1 cellular context compared by ENCODE assay signal in the genomic region with DNA sequence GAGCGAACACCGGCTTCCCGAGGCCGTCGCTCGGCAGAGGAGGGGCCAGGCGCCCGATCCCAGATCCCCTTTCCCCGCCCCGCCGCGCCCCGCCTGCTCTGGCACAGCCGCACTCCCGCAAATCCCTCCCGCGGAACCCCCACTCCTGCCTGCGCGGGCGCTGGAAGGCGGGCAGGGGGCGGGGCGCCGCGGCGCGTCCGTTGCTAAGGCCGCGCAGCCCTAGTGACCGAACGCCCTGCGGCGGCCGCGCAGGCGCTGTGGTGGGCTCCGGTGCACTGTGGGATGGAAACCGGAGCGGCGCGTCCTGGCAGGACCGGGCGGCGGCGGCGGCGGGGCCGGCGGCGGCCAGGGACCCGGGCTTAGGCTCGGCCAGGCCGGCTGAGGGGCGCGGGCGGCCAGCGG.
A peak's percentile ranks its signal among the peaks of the same experiment; 100 is the strongest.
TF ChIP-seq lines count a peak whose summit lies in the region.

A gene with protein sequence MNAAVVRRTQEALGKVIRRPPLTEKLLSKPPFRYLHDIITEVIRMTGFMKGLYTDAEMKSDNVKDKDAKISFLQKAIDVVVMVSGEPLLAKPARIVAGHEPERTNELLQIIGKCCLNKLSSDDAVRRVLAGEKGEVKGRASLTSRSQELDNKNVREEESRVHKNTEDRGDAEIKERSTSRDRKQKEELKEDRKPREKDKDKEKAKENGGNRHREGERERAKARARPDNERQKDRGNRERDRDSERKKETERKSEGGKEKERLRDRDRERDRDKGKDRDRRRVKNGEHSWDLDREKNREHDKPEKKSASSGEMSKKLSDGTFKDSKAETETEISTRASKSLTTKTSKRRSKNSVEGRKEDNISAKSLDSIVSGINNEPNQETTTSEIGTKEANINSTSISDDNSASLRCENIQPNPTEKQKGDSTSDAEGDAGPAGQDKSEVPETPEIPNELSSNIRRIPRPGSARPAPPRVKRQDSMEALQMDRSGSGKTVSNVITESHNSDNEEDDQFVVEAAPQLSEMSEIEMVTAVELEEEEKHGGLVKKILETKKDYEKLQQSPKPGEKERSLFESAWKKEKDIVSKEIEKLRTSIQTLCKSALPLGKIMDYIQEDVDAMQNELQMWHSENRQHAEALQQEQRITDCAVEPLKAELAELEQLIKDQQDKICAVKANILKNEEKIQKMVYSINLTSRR (plus strand): TSS at position 273 of the 402 bp plus-strand sequence. CDS start 145 bp downstream, outside the sequence.

TF ChIP-seq in HepG2, 621 proteins besides CTCF, POLR2A, EP300 and RAD21 (continued from another document and continues in another):
- TF ChIP-seq, protein P1, sequence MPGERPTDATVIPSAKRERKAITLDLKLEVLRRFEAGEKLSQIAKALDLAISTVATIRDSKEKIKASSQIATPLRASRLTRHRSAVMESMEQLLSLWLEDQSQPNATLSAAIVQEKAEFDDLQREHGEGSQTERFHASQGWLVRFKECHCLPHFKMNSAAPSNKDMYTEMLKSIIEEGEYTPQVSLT (CRISPR knock-in tag; IDR thresholded peaks at IDR 0.05; ENCODE audit: borderline replicate concordance, low read depth): no peak
- TF ChIP-seq ZBTB38 (CRISPR knock-in tag; IDR thresholded peaks at IDR 0.05) (peak; percentile 36; the same call in 1 of the 2 replicates), ZNF180 (CRISPR knock-in tag; IDR thresholded peaks at IDR 0.05; ENCODE audit: borderline replicate concordance, low read depth) (no peak), NCOR1 (IDR thresholded peaks at IDR 0.05; ENCODE audit: borderline replicate concordance, low read length) (no peak), ZNF33B (CRISPR knock-in tag; IDR thresholded peaks at IDR 0.05) (no peak), ZNF619 (CRISPR knock-in tag; IDR thresholded peaks at IDR 0.05) (peak; percentile 64; the same call in 1 of the 2 replicates), GABPA (IDR thresholded peaks at IDR 0.05; ENCODE audit: low read depth, low read length) (no peak), GABPA (CRISPR knock-in tag; IDR thresholded peaks at IDR 0.05; ENCODE audit: low read depth) (no peak), ZNF562 (CRISPR knock-in tag; IDR thresholded peaks at IDR 0.05; ENCODE audit: borderline replicate concordance) (no peak), ZNF331 (CRISPR knock-in tag; IDR thresholded peaks at IDR 0.05) (peak; percentile 81), ZNF484 (CRISPR knock-in tag; IDR thresholded peaks at IDR 0.05; ENCODE audit: borderline replicate concordance, low read depth) (no peak), KLF6 (CRISPR knock-in tag; IDR thresholded peaks at IDR 0.05) (no peak), ZNF678 (CRISPR knock-in tag; IDR thresholded peaks at IDR 0.05) (no peak), ZNF781 (CRISPR knock-in tag; IDR thresholded peaks at IDR 0.05; ENCODE audit: borderline replicate concordance, not compliant biosample characterization) (no peak), ZNF883 (CRISPR knock-in tag; IDR thresholded peaks at IDR 0.05; ENCODE audit: not compliant biosample characterization) (no peak), KMT2B (CRISPR knock-in tag; IDR thresholded peaks at IDR 0.05) (no peak), KMT2A (CRISPR knock-in tag; IDR thresholded peaks at IDR 0.05) (no peak; the same call in 1 of the 2 replicates), ZNF761 (CRISPR knock-in tag; conservative IDR thresholded peaks at IDR 0.05) (no peak)
- TF ChIP-seq, protein P2, sequence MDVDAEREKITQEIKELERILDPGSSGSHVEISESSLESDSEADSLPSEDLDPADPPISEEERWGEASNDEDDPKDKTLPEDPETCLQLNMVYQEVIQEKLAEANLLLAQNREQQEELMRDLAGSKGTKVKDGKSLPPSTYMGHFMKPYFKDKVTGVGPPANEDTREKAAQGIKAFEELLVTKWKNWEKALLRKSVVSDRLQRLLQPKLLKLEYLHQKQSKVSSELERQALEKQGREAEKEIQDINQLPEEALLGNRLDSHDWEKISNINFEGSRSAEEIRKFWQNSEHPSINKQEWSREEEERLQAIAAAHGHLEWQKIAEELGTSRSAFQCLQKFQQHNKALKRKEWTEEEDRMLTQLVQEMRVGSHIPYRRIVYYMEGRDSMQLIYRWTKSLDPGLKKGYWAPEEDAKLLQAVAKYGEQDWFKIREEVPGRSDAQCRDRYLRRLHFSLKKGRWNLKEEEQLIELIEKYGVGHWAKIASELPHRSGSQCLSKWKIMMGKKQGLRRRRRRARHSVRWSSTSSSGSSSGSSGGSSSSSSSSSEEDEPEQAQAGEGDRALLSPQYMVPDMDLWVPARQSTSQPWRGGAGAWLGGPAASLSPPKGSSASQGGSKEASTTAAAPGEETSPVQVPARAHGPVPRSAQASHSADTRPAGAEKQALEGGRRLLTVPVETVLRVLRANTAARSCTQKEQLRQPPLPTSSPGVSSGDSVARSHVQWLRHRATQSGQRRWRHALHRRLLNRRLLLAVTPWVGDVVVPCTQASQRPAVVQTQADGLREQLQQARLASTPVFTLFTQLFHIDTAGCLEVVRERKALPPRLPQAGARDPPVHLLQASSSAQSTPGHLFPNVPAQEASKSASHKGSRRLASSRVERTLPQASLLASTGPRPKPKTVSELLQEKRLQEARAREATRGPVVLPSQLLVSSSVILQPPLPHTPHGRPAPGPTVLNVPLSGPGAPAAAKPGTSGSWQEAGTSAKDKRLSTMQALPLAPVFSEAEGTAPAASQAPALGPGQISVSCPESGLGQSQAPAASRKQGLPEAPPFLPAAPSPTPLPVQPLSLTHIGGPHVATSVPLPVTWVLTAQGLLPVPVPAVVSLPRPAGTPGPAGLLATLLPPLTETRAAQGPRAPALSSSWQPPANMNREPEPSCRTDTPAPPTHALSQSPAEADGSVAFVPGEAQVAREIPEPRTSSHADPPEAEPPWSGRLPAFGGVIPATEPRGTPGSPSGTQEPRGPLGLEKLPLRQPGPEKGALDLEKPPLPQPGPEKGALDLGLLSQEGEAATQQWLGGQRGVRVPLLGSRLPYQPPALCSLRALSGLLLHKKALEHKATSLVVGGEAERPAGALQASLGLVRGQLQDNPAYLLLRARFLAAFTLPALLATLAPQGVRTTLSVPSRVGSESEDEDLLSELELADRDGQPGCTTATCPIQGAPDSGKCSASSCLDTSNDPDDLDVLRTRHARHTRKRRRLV (CRISPR knock-in tag; IDR thresholded peaks at IDR 0.05): no peak
- TF ChIP-seq, protein P3, sequence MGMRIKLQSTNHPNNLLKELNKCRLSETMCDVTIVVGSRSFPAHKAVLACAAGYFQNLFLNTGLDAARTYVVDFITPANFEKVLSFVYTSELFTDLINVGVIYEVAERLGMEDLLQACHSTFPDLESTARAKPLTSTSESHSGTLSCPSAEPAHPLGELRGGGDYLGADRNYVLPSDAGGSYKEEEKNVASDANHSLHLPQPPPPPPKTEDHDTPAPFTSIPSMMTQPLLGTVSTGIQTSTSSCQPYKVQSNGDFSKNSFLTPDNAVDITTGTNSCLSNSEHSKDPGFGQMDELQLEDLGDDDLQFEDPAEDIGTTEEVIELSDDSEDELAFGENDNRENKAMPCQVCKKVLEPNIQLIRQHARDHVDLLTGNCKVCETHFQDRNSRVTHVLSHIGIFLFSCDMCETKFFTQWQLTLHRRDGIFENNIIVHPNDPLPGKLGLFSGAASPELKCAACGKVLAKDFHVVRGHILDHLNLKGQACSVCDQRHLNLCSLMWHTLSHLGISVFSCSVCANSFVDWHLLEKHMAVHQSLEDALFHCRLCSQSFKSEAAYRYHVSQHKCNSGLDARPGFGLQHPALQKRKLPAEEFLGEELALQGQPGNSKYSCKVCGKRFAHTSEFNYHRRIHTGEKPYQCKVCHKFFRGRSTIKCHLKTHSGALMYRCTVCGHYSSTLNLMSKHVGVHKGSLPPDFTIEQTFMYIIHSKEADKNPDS (CRISPR knock-in tag; IDR thresholded peaks at IDR 0.05): no peak
- TF ChIP-seq, protein P4, sequence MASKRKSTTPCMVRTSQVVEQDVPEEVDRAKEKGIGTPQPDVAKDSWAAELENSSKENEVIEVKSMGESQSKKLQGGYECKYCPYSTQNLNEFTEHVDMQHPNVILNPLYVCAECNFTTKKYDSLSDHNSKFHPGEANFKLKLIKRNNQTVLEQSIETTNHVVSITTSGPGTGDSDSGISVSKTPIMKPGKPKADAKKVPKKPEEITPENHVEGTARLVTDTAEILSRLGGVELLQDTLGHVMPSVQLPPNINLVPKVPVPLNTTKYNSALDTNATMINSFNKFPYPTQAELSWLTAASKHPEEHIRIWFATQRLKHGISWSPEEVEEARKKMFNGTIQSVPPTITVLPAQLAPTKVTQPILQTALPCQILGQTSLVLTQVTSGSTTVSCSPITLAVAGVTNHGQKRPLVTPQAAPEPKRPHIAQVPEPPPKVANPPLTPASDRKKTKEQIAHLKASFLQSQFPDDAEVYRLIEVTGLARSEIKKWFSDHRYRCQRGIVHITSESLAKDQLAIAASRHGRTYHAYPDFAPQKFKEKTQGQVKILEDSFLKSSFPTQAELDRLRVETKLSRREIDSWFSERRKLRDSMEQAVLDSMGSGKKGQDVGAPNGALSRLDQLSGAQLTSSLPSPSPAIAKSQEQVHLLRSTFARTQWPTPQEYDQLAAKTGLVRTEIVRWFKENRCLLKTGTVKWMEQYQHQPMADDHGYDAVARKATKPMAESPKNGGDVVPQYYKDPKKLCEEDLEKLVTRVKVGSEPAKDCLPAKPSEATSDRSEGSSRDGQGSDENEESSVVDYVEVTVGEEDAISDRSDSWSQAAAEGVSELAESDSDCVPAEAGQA (IDR thresholded peaks at IDR 0.05; ENCODE audit: low read depth): no peak
- TF ChIP-seq, protein P4 (CRISPR knock-in tag; IDR thresholded peaks at IDR 0.05; ENCODE audit: borderline replicate concordance): no peak
- TF ChIP-seq, protein P5, sequence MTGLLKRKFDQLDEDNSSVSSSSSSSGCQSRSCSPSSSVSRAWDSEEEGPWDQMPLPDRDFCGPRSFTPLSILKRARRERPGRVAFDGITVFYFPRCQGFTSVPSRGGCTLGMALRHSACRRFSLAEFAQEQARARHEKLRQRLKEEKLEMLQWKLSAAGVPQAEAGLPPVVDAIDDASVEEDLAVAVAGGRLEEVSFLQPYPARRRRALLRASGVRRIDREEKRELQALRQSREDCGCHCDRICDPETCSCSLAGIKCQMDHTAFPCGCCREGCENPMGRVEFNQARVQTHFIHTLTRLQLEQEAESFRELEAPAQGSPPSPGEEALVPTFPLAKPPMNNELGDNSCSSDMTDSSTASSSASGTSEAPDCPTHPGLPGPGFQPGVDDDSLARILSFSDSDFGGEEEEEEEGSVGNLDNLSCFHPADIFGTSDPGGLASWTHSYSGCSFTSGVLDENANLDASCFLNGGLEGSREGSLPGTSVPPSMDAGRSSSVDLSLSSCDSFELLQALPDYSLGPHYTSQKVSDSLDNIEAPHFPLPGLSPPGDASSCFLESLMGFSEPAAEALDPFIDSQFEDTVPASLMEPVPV (CRISPR knock-in tag; IDR thresholded peaks at IDR 0.05): 0 out of 2 replicates have a peak, but pooled peaks have one; percentile 23
- TF ChIP-seq, protein P6, sequence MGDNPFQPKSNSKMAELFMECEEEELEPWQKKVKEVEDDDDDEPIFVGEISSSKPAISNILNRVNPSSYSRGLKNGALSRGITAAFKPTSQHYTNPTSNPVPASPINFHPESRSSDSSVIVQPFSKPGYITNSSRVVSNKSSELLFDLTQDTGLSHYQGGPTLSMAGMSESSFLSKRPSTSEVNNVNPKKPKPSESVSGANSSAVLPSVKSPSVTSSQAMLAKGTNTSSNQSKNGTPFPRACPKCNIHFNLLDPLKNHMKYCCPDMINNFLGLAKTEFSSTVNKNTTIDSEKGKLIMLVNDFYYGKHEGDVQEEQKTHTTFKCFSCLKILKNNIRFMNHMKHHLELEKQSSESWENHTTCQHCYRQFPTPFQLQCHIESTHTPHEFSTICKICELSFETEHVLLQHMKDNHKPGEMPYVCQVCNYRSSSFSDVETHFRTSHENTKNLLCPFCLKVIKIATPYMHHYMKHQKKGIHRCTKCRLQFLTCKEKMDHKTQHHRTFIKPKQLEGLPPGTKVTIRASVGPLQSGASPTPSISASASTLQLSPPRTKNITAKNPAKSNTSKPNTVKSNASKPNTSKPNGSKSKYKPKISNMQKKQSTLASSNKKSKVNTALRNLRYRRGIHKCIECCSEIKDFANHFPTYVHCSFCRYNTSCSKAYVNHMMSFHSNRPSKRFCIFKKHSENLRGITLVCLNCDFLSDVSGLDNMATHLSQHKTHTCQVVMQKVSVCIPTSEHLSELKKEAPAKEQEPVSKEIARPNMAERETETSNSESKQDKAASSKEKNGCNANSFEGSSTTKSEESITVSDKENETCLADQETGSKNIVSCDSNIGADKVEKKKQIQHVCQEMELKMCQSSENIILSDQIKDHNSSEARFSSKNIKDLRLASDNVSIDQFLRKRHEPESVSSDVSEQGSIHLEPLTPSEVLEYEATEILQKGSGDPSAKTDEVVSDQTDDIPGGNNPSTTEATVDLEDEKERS (CRISPR knock-in tag; IDR thresholded peaks at IDR 0.05): no peak
- TF ChIP-seq, protein P7, sequence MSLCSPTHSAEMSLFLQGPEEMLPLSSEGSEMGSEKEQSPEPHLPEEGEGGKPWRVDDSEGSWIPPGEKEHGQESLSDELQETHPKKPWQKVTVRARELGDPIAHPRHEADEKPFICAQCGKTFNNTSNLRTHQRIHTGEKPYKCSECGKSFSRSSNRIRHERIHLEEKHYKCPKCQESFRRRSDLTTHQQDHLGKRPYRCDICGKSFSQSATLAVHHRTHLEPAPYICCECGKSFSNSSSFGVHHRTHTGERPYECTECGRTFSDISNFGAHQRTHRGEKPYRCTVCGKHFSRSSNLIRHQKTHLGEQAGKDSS (CRISPR knock-in tag; IDR thresholded peaks at IDR 0.05; ENCODE audit: borderline replicate concordance, low read depth): no peak; the same call in 1 of the 2 replicates
- TF ChIP-seq, protein P8, sequence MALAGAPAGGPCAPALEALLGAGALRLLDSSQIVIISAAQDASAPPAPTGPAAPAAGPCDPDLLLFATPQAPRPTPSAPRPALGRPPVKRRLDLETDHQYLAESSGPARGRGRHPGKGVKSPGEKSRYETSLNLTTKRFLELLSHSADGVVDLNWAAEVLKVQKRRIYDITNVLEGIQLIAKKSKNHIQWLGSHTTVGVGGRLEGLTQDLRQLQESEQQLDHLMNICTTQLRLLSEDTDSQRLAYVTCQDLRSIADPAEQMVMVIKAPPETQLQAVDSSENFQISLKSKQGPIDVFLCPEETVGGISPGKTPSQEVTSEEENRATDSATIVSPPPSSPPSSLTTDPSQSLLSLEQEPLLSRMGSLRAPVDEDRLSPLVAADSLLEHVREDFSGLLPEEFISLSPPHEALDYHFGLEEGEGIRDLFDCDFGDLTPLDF (CRISPR knock-in tag; IDR thresholded peaks at IDR 0.05): peak; percentile 79
